Comparison of ENCODE assay signal across 31 cellular contexts in the genomic region with DNA sequence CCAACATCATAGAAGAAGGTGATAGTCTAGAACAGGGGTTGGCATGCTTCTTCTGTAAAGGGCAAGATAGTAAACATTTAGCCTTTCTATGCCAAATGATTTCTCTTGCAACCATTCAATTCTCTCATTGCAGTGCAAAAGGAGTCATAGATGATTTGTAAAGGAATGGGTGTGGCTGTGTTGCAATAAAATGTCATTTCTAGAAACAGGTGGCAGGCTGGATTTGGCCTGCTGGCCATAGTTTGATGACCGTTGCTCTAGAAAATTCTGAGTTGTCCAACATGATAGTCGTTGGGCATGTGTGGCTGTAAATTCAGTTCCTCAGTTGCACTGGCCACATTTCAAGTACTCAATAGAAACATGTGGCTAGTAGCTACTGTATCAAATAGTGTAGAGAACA. TPM values are rescaled to one million over a fixed set of nuclear protein-coding genes. Genes with fewer than 3 reads are reported as not detected.
"Had no signal": no experiment of that assay in that cellular context is flagged by ENCODE, and none has a peak within 500 bp of the region (broad histone marks: within the 10 kb centered on the region; RNA-seq: fewer than 3 reads in every experiment).

No MANE protein-coding gene starts in this region.

- H3K27ac ChIP-seq: adrenal gland, body of pancreas, cardiac muscle cell, coronary artery, dorsolateral prefrontal cortex, left ventricle myocardium inferior, ovary, stomach, thyroid gland, upper lobe of left lung, vagina had no signal

- H3K27me3 ChIP-seq: adrenal gland, body of pancreas, cardiac muscle cell, dorsolateral prefrontal cortex, ovary, stomach, thyroid gland, upper lobe of left lung, vagina had no signal

- H3K4me2 ChIP-seq: smooth muscle cell had no signal

- H3K36me3 ChIP-seq: adrenal gland, cardiac muscle cell, left ventricle myocardium inferior, ovary, stomach, thyroid gland, upper lobe of left lung, vagina had no signal

- DNase-seq: activated B cell treated with CpG ODN at 0.5 μM for 24 hours; activated effector memory CD4-positive, alpha-beta T cell treated with Interleukin-2 at 50 U/mL for 16 hours; activated naive CD4-positive, alpha-beta T cell treated with anti-CD3 and anti-CD28 coated beads for 36 hours; activated naive CD8-positive, alpha-beta T cell treated with anti-CD3 and anti-CD28 coated beads for 36 hours; adrenal gland; aorta; body of pancreas; cerebellar nuclear complex; dorsolateral prefrontal cortex; effector memory CD4-positive, alpha-beta T cell; erythroblast; foreskin melanocyte; left ventricle myocardium inferior; naive thymus-derived CD4-positive, alpha-beta T cell; ovary; retina; stimulated activated CD4-positive, alpha-beta T cell treated with anti-CD3 and anti-CD28 coated beads, Interleukin-2, amount 100 ng/mL, for 24 hours; stimulated activated naive B cell treated with anti-CD40 and anti-IgM and Interleukin-4, amounts not matched to agents 10 μg/mL and 1 μg/mL and 100 μg/mL, for 72 hours; stomach; thyroid gland; upper lobe of left lung had no signal

- H3K9me3 ChIP-seq: adrenal gland, body of pancreas, left ventricle myocardium inferior, ovary, stomach, thyroid gland, upper lobe of left lung, vagina had no signal

- FAIRE-seq: islet of Langerhans had no signal

- H3K4me1 ChIP-seq: body of pancreas, stomach, thyroid gland, upper lobe of left lung, vagina had no signal

- H3K4me3 ChIP-seq: adrenal gland, body of pancreas, cardiac muscle cell, coronary artery, dorsolateral prefrontal cortex, left ventricle myocardium inferior, lung, ovary, smooth muscle cell, stomach, thyroid gland, upper lobe of left lung, vagina had no signal

- ATAC-seq: body of pancreas; naive thymus-derived CD4-positive, alpha-beta T cell; sciatic nerve; stimulated activated naive B cell treated with anti-CD40 and anti-IgM and Interleukin-4, amounts not matched to agents 10 μg/mL and 1 μg/mL and 100 μg/mL, for 72 hours had no signal

RNA-seq across cellular contexts. Expression of a gene that starts 21.7 kb away (rescaled TPM):
- total RNA-seq: activated B cell treated with CpG ODN at 0.5 μM for 24 hours; activated naive CD8-positive, alpha-beta T cell treated with anti-CD3 and anti-CD28 coated beads for 36 hours; body of pancreas; cardiac muscle cell; left ventricle myocardium inferior; mesenteric fat pad; mucosa of gallbladder; ovary; smooth muscle cell; thyroid gland; vagina had no signal
- polyA plus RNA-seq: cardiac muscle cell; naive thymus-derived CD4-positive, alpha-beta T cell; neural cell; ovary; smooth muscle cell had no signal
